Comparison of ENCODE assay signal across 1 cellular context in genomic region chr19:18814063-18814462, GRCh38.
TF ChIP-seq lines count a peak whose summit lies in the region.

No MANE protein-coding gene starts in this region.

TF ChIP-seq in SK-N-SH, 30 proteins besides CTCF, POLR2A, EP300 and RAD21 (continued from another document):
- TF ChIP-seq IRF3 (IDR thresholded peaks at IDR 0.05; ENCODE audit: low read depth, low read length), result no peak
- TF ChIP-seq GABPA (IDR thresholded peaks at IDR 0.05; ENCODE audit: low read depth), result no peak
- no peak for TF ChIP-seq ELF1 (IDR thresholded peaks at IDR 0.05)
- TF ChIP-seq MXI1 (IDR thresholded peaks at IDR 0.05; ENCODE audit: low read depth, low read length), result no peak
- no peak for TF ChIP-seq CHD2 (IDR thresholded peaks at IDR 0.05; ENCODE audit: low read length, partially characterized antibody)
- TF ChIP-seq SIN3A (IDR thresholded peaks at IDR 0.05; ENCODE audit: borderline replicate concordance, low read depth, low read length), result no peak
- TF ChIP-seq EZH2phosphoT487 (IDR thresholded peaks at IDR 0.05; ENCODE audit: borderline replicate concordance, low read depth), result no peak
- no peak for TF ChIP-seq ZBTB33 (IDR thresholded peaks at IDR 0.05; ENCODE audit: borderline replicate concordance, low read depth)
- no peak for TF ChIP-seq POLR2AphosphoS5 (IDR thresholded peaks at IDR 0.05; ENCODE audit: low read depth, low read length)
- TF ChIP-seq JUND (IDR thresholded peaks at IDR 0.05), result no peak
